Comparison of ENCODE assay signal across 9 cellular contexts in genomic region chr18:45687617-45688016, GRCh38. TPM values are rescaled to one million over a fixed set of nuclear protein-coding genes. Genes with fewer than 3 reads are reported as not detected.
DNase-seq lines count a peak whose midpoint lies in the region; ATAC-seq and TF ChIP-seq lines count a peak whose summit lies in the region.
"Had no signal": no experiment of that assay in that cellular context is flagged by ENCODE, and none has a peak within 500 bp of the region (broad histone marks: within the 10 kb centered on the region; RNA-seq: fewer than 3 reads in every experiment).

No MANE protein-coding gene starts in this region.

- H3K9ac ChIP-seq in endodermal cell (ENCODE audit: extremely low read depth, low read length, poor library complexity, severe bottlenecking) = no peak overlapping the region

- peak overlapping the region; percentile 81 to 96 (median 92) for H3K4me3 Mint-ChIP-seq in CD8-positive, alpha-beta memory T cell
- peak overlapping the region; percentile 91 to 99 for H3K4me3 Mint-ChIP-seq in activated T-cell treated with anti-CD3 and anti-CD28 coated beads, Interleukin-2, amount 50 U/mL, for 72 hours
- H3K4me3 Mint-ChIP-seq in type B pancreatic cell = no peak overlapping the region
- H3K4me3 Mint-ChIP-seq in endodermal cell = no peak overlapping the region

- POLR2A ChIA-PET in CD8-positive, alpha-beta memory T cell (lab: Charles Lee) = interaction anchor here (0.9 to 3.6 kb wide), 3 partner anchors 17 to 386 kb away, joined by 4 to 53 read pairs (median 10); no protein-coding TSS in a partner anchor

- CTCF ChIA-PET in CD8-positive, alpha-beta memory T cell (lab: Charles Lee) = interaction anchor here (0.9 to 20.1 kb wide), 15 partner anchors 9 to 386 kb away, joined by 3 to 230 read pairs (median 5); no protein-coding TSS in a partner anchor

- H3K9me3 ChIP-seq in CD8-positive, alpha-beta memory T cell (ENCODE audit: low read length) = no peaks in the 10 kb centered on the region
- H3K9me3 ChIP-seq in endodermal cell (ENCODE audit: control insufficient read depth, low read length) = no peaks in the 10 kb centered on the region

- H3K4me3 ChIP-seq in CD8-positive, alpha-beta memory T cell (ENCODE audit: low read length) = peak overlapping the region; percentile 66
- no peak overlapping the region for H3K4me3 ChIP-seq in endodermal cell (ENCODE audit: low read length)

- DNase-seq in CD8-positive, alpha-beta memory T cell = peak in 4 of 5 donors; percentile 24 to 68 (median 32)
- peak in 1 of 2 donors; percentile 45 for DNase-seq in activated T-cell treated with anti-CD3 and anti-CD28 coated beads, Interleukin-2, amount 50 U/mL, for 72 hours
- DNase-seq in type B pancreatic cell (ENCODE audit: extremely low spot score, unreplicated experiment) = peak; percentile 59
- no peak for DNase-seq in endodermal cell
- no peak for DNase-seq in kidney glomerular epithelial cell (lab: John Stamatoyannopoulos, UW)
- no peak for DNase-seq in SHP77 treated with DMSO at 0.1 percent for 48 hours (lab: John Stamatoyannopoulos, UW)

- H3K27ac Mint-ChIP-seq in CD8-positive, alpha-beta memory T cell = peak overlapping the region; percentile 86 to 99 (median 97)
- peak overlapping the region; percentile 35 for H3K27ac Mint-ChIP-seq in activated T-cell treated with anti-CD3 and anti-CD28 coated beads, Interleukin-2, amount 50 U/mL, for 72 hours
- H3K27ac Mint-ChIP-seq in type B pancreatic cell = no peak overlapping the region
- H3K27ac Mint-ChIP-seq in endodermal cell = no peak overlapping the region

- H3K27ac ChIP-seq in CD8-positive, alpha-beta memory T cell (ENCODE audit: low read depth, low read length) = peak overlapping the region; percentile 7
- H3K27ac ChIP-seq in endodermal cell (ENCODE audit: low read depth, low read length) = no peak overlapping the region

- H3K27me3 Mint-ChIP-seq in CD8-positive, alpha-beta memory T cell = no peaks in the 10 kb centered on the region
- H3K27me3 Mint-ChIP-seq in activated T-cell treated with anti-CD3 and anti-CD28 coated beads, Interleukin-2, amount 50 U/mL, for 72 hours (ENCODE audit: low read depth) = peaks cover 36% of the 10 kb centered on the region
- H3K27me3 Mint-ChIP-seq in type B pancreatic cell = peaks cover 11% of the 10 kb centered on the region
- H3K27me3 Mint-ChIP-seq in endodermal cell (ENCODE audit: insufficient read depth) = peaks cover 5% of the 10 kb centered on the region

- no peaks in the 10 kb centered on the region for H3K27me3 ChIP-seq in CD8-positive, alpha-beta memory T cell (ENCODE audit: insufficient read depth, low read length, poor library complexity, severe bottlenecking)
- no peaks in the 10 kb centered on the region for H3K27me3 ChIP-seq in endodermal cell (ENCODE audit: control insufficient read depth, insufficient read depth, low read length, poor library complexity, severe bottlenecking)

- H3K36me3 ChIP-seq in CD8-positive, alpha-beta memory T cell (ENCODE audit: insufficient read depth, low read length) = no peaks in the 10 kb centered on the region
- no peaks in the 10 kb centered on the region for H3K36me3 ChIP-seq in endodermal cell (ENCODE audit: control insufficient read depth, insufficient read depth, low read length)

- no peaks in the 10 kb centered on the region for H3K9me3 Mint-ChIP-seq in CD8-positive, alpha-beta memory T cell
- no peaks in the 10 kb centered on the region for H3K9me3 Mint-ChIP-seq in activated T-cell treated with anti-CD3 and anti-CD28 coated beads, Interleukin-2, amount 50 U/mL, for 72 hours
- H3K9me3 Mint-ChIP-seq in type B pancreatic cell (no peaks in the 10 kb centered on the region), endodermal cell (no peaks in the 10 kb centered on the region)

- WGBS in endodermal cell (ENCODE audit: insufficient coverage in 1 of 2, insufficient read length in 1 of 2), 2 experiments = 83 to 90% methylated on average over 3 to 6 of the region's 6 CpGs

- ATAC-seq in GM19324 (IDR thresholded peaks at IDR 0.05; ENCODE audit: low FRiP score, unreplicated experiment) = peak; percentile 28
- ATAC-seq in HG03159 (IDR thresholded peaks at IDR 0.05; ENCODE audit: unreplicated experiment) = peak; percentile 40
- peak; percentile 38 to 45 for ATAC-seq in activated T-cell treated with anti-CD3 and anti-CD28 coated beads, Interleukin-2, amount 50 U/mL, for 72 hours (replicated peaks in 1 of 2)

- peaks cover 0 to under 1% (median 0%) of the 10 kb centered on the region in 3 donors for H3K36me3 Mint-ChIP-seq in CD8-positive, alpha-beta memory T cell
- H3K36me3 Mint-ChIP-seq in activated T-cell treated with anti-CD3 and anti-CD28 coated beads, Interleukin-2, amount 50 U/mL, for 72 hours (ENCODE audit: insufficient read depth in 2 of 2) = no peaks in the 10 kb centered on the region
- no peaks in the 10 kb centered on the region for H3K36me3 Mint-ChIP-seq in type B pancreatic cell
- no peaks in the 10 kb centered on the region for H3K36me3 Mint-ChIP-seq in endodermal cell (ENCODE audit: low read depth)

- no peak for TF ChIP-seq CTCF in type B pancreatic cell (conservative IDR thresholded peaks at IDR 0.05)
- TF ChIP-seq CTCF in endodermal cell (conservative IDR thresholded peaks at IDR 0.05) = no peak

- H3K4me1 ChIP-seq in CD8-positive, alpha-beta memory T cell (ENCODE audit: insufficient read depth, low read length) = peaks cover 73% of the 10 kb centered on the region
- no peaks in the 10 kb centered on the region for H3K4me1 ChIP-seq in endodermal cell (ENCODE audit: control insufficient read depth, insufficient read depth, low read length)

- peaks cover 60 to 79% (median 78%) of the 10 kb centered on the region in 3 donors for H3K4me1 Mint-ChIP-seq in CD8-positive, alpha-beta memory T cell
- peaks cover 65% of the 10 kb centered on the region for H3K4me1 Mint-ChIP-seq in activated T-cell treated with anti-CD3 and anti-CD28 coated beads, Interleukin-2, amount 50 U/mL, for 72 hours (ENCODE audit: low read depth)
- H3K4me1 Mint-ChIP-seq in type B pancreatic cell (ENCODE audit: unreplicated experiment) (peaks cover 21% of the 10 kb centered on the region), endodermal cell (peaks cover 9% of the 10 kb centered on the region)

RNA-seq across cellular contexts. Expression of gene SLC14A1, which starts 36.4 kb away (rescaled TPM):
- total RNA-seq in CD8-positive, alpha-beta memory T cell = 1 to 10 TPM; 2.3 to 3.6 TPM
- polyA plus RNA-seq in CD8-positive, alpha-beta memory T cell = 3.8 TPM
- 1 to 10 TPM; 6.0 to 6.2 TPM for total RNA-seq in activated T-cell treated with anti-CD3 and anti-CD28 coated beads, Interleukin-2, amount 50 U/mL, for 72 hours
- 0.76 and 2.4 TPM in 2 replicates for total RNA-seq in type B pancreatic cell (ENCODE audit: low replicate concordance)
- total RNA-seq in endodermal cell = not detected
- polyA plus RNA-seq in endodermal cell (2013, experiment 1 of 2) = not detected
- polyA plus RNA-seq in endodermal cell (2013, experiment 2 of 2) = not detected
- total RNA-seq: pulmonary artery endothelial cell had no signal

Comparison
In these comparisons a context has a peak if more than half of its experiments do, and no peak if none do; other contexts are left out.
1. DNase-seq: peak in CD8-positive, alpha-beta memory T cell (4 of 5) and type B pancreatic cell (single experiment); none in endodermal cell (single experiment), kidney glomerular epithelial cell (single experiment) and SHP77 treated with DMSO at 0.1 percent for 48 hours (single experiment).
2. H3K27ac Mint-ChIP-seq: peak in CD8-positive, alpha-beta memory T cell (8 of 8) and activated T-cell treated with anti-CD3 and anti-CD28 coated beads, Interleukin-2, amount 50 U/mL, for 72 hours (single experiment); none in type B pancreatic cell (single experiment) and endodermal cell (single experiment).
3. H3K4me3 Mint-ChIP-seq: peak in CD8-positive, alpha-beta memory T cell (7 of 7) and activated T-cell treated with anti-CD3 and anti-CD28 coated beads, Interleukin-2, amount 50 U/mL, for 72 hours (2 of 2); none in type B pancreatic cell (single experiment) and endodermal cell (single experiment).
4. Peak in every context shown above with its lines, with median percentiles within 50 percentile points of each other: ATAC-seq.